14 cellular contexts compared by ENCODE assay signal in genomic region chr10:60828489-60828852, GRCh38. TPM values are rescaled to one million over a fixed set of nuclear protein-coding genes. Genes with fewer than 3 reads are reported as not detected.
DNase-seq lines count a peak whose midpoint lies in the region; ATAC-seq and TF ChIP-seq lines count a peak whose summit lies in the region.
"Had no signal": no experiment of that assay in that cellular context is flagged by ENCODE, and none has a peak within 500 bp of the region (broad histone marks: within the 10 kb centered on the region; RNA-seq: fewer than 3 reads in every experiment).

No MANE protein-coding gene starts in this region.

- peak overlapping the region; percentile 9; the same call in 1 of the 2 replicates for H3K4me2 ChIP-seq in BLaER1

- H3K27me3 ChIP-seq in BLaER1 (no peaks in the 10 kb centered on the region), lung (ENCODE audit: control insufficient read depth, insufficient read depth) (no peaks in the 10 kb centered on the region)
- H3K27me3 ChIP-seq: cardiac muscle cell had no signal

- no peak overlapping the region for H3K4me3 Mint-ChIP-seq in activated T-helper 2 cell treated with anti-CD3 and anti-CD28 coated beads, Interferon-gamma antibody, Interleukin-2, Interleukin-4, amounts not matched to agents 10 μg/mL and 5 μg/mL and 100 μg/mL, durations not matched to agents 14 hours and 24 hours and 36 hours (ENCODE audit: low read depth)
- H3K4me3 Mint-ChIP-seq: activated T-cell treated with anti-CD3 and anti-CD28 coated beads, Interleukin-2, amount 50 U/mL, for 4 hours; naive thymus-derived CD8-positive, alpha-beta T cell had no signal

- no peaks in the 10 kb centered on the region for H4K20me1 ChIP-seq in BLaER1

- no peak overlapping the region for H3K9ac ChIP-seq in BLaER1

- no peaks in the 10 kb centered on the region for H3K9me3 ChIP-seq in BLaER1
- H3K9me3 ChIP-seq in lung (ENCODE audit: control insufficient read depth in 2 of 2, insufficient read depth in 1 of 2, low read length in 1 of 2), result no peaks in the 10 kb centered on the region

- H3K36me3 Mint-ChIP-seq in activated T-helper 2 cell treated with anti-CD3 and anti-CD28 coated beads, Interferon-gamma antibody, Interleukin-2, Interleukin-4, amounts not matched to agents 10 μg/mL and 5 μg/mL and 100 μg/mL, durations not matched to agents 14 hours and 24 hours and 36 hours (ENCODE audit: low read depth), result no peaks in the 10 kb centered on the region
- H3K36me3 Mint-ChIP-seq: naive thymus-derived CD8-positive, alpha-beta T cell had no signal

- no peak overlapping the region for H3K27ac ChIP-seq in BLaER1
- peak overlapping the region; percentile 9 to 33 for H3K27ac ChIP-seq in lung (ENCODE audit: low read depth in 1 of 2, low read length in 1 of 2)
- H3K27ac ChIP-seq: cardiac muscle cell had no signal

- H3K27ac Mint-ChIP-seq in activated T-helper 2 cell treated with anti-CD3 and anti-CD28 coated beads, Interferon-gamma antibody, Interleukin-2, Interleukin-4, amounts not matched to agents 10 μg/mL and 5 μg/mL and 100 μg/mL, durations not matched to agents 14 hours and 24 hours and 36 hours, result no peak overlapping the region
- H3K27ac Mint-ChIP-seq: naive thymus-derived CD8-positive, alpha-beta T cell had no signal

- H3K27me3 Mint-ChIP-seq in activated T-helper 2 cell treated with anti-CD3 and anti-CD28 coated beads, Interferon-gamma antibody, Interleukin-2, Interleukin-4, amounts not matched to agents 10 μg/mL and 5 μg/mL and 100 μg/mL, durations not matched to agents 14 hours and 24 hours and 36 hours (ENCODE audit: low read depth), result peaks cover 29% of the 10 kb centered on the region

- DNase-seq in NCI-H1048 (lab: John Stamatoyannopoulos, UW) (peak; percentile 24), cardiac fibroblast (ENCODE audit: low read depth in 2 of 2) (peak; percentile 45 to 59), lung (ENCODE audit: low spot score) (no peak), UCSD-AML1 (lab: John Stamatoyannopoulos, UW; ENCODE audit: unreplicated experiment) (no peak), foreskin melanocyte (no peak)
- no peak for DNase-seq in activated T-helper 2 cell treated with anti-CD3 and anti-CD28 coated beads, Interferon-gamma antibody, Interleukin-2, Interleukin-4, amounts not matched to agents 10 μg/mL and 5 μg/mL and 100 μg/mL, durations not matched to agents 14 hours and 24 hours and 36 hours (ENCODE audit: low spot score)
- DNase-seq: activated T-cell treated with anti-CD3 and anti-CD28 coated beads, Interleukin-2, amount 50 U/mL, for 4 hours; C1 segment of cervical spinal cord; naive thymus-derived CD8-positive, alpha-beta T cell; NCI-H510A treated with DMSO at 0.1 percent for 48 hours had no signal

- H3K36me3 ChIP-seq in BLaER1 (no peaks in the 10 kb centered on the region), lung (ENCODE audit: control insufficient read depth in 2 of 2, insufficient read depth in 2 of 2, low read length in 2 of 2) (no peaks in the 10 kb centered on the region)
- H3K36me3 ChIP-seq: cardiac muscle cell had no signal

- WGBS in lung, 2 donors, result 37 to 39% methylated on average over 1 of the region's 1 CpG

- H3K4me3 ChIP-seq in BLaER1 (no peak overlapping the region), cardiac fibroblast (replicated peaks in 1 of 2; ENCODE audit: low read depth in 2 of 2, low read length in 2 of 2) (no peak overlapping the region), lung (no peak overlapping the region)
- H3K4me3 ChIP-seq: cardiac muscle cell had no signal

- peaks cover 10% of the 10 kb centered on the region for H3K4me1 Mint-ChIP-seq in activated T-helper 2 cell treated with anti-CD3 and anti-CD28 coated beads, Interferon-gamma antibody, Interleukin-2, Interleukin-4, amounts not matched to agents 10 μg/mL and 5 μg/mL and 100 μg/mL, durations not matched to agents 14 hours and 24 hours and 36 hours (ENCODE audit: low read depth)
- H3K4me1 Mint-ChIP-seq: naive thymus-derived CD8-positive, alpha-beta T cell had no signal

- TF ChIP-seq CTCF in cardiac fibroblast (IDR thresholded peaks at IDR 0.05; ENCODE audit: low read depth, low read length) (no peak), lung (IDR thresholded peaks at IDR 0.05; ENCODE audit: control extremely low read depth, extremely low read depth) (no peak)

- intact Hi-C loops in activated T-helper 2 cell treated with anti-CD3 and anti-CD28 coated beads, Interferon-gamma antibody, Interleukin-2, Interleukin-4, amounts not matched to agents 10 μg/mL and 5 μg/mL and 100 μg/mL, durations not matched to agents 14 hours and 24 hours and 36 hours (cut with micrococcal nuclease), result no loop called here

- H3K4me1 ChIP-seq in BLaER1 (peaks cover 8% of the 10 kb centered on the region; the same call in 1 of the 2 replicates), lung (ENCODE audit: control insufficient read depth in 2 of 2, insufficient read depth in 2 of 2, low read length in 2 of 2) (peaks cover 4 to 7% of the 10 kb centered on the region in 2 donors)

- ATAC-seq in lung (ENCODE audit: insufficient read depth, low FRiP score) (no peak), GM21528 (IDR thresholded peaks at IDR 0.05; ENCODE audit: low FRiP score, unreplicated experiment) (no peak)
- ATAC-seq: activated CD4-positive, CD25-positive, alpha-beta regulatory T cell treated with anti-CD3 and anti-CD28 coated beads, Interleukin-2, amount 50 U/mL, for 24 hours; activated T-cell treated with anti-CD3 and anti-CD28 coated beads, Interleukin-2, amount 50 U/mL, for 4 hours; naive thymus-derived CD8-positive, alpha-beta T cell had no signal

- no peaks in the 10 kb centered on the region for H3K9me3 Mint-ChIP-seq in activated T-helper 2 cell treated with anti-CD3 and anti-CD28 coated beads, Interferon-gamma antibody, Interleukin-2, Interleukin-4, amounts not matched to agents 10 μg/mL and 5 μg/mL and 100 μg/mL, durations not matched to agents 14 hours and 24 hours and 36 hours
- H3K9me3 Mint-ChIP-seq: activated T-cell treated with anti-CD3 and anti-CD28 coated beads, Interleukin-2, amount 50 U/mL, for 4 hours; naive thymus-derived CD8-positive, alpha-beta T cell had no signal

RNA-seq across cellular contexts. Expression of gene CDK1, which starts 50.2 kb away (rescaled TPM):
- 10 to 100 TPM in 1 of 2 donors, 1 to 10 TPM in 1; 3.2 to 16.0 TPM for total RNA-seq in lung
- polyA plus RNA-seq in lung, result 10 to 100 TPM in 1 of 2 donors, 1 to 10 TPM in 1; 4.4 to 10.9 TPM
- 89.1 and 91.4 TPM in 2 replicates for total RNA-seq in activated T-helper 2 cell treated with anti-CD3 and anti-CD28 coated beads, Interferon-gamma antibody, Interleukin-2, Interleukin-4, amounts not matched to agents 10 μg/mL and 5 μg/mL and 100 μg/mL, durations not matched to agents 14 hours and 24 hours and 36 hours

Comparison
In these comparisons a context has a peak if more than half of its experiments do, and no peak if none do; other contexts are left out.
1. DNase-seq: peak in NCI-H1048 (single experiment) and cardiac fibroblast (2 of 2); none in lung (single experiment), UCSD-AML1 (single experiment), foreskin melanocyte (single experiment) and activated T-helper 2 cell treated with anti-CD3 and anti-CD28 coated beads, Interferon-gamma antibody, Interleukin-2, Interleukin-4, amounts not matched to agents 10 μg/mL and 5 μg/mL and 100 μg/mL, durations not matched to agents 14 hours and 24 hours and 36 hours (single experiment).